In the genomic region with DNA sequence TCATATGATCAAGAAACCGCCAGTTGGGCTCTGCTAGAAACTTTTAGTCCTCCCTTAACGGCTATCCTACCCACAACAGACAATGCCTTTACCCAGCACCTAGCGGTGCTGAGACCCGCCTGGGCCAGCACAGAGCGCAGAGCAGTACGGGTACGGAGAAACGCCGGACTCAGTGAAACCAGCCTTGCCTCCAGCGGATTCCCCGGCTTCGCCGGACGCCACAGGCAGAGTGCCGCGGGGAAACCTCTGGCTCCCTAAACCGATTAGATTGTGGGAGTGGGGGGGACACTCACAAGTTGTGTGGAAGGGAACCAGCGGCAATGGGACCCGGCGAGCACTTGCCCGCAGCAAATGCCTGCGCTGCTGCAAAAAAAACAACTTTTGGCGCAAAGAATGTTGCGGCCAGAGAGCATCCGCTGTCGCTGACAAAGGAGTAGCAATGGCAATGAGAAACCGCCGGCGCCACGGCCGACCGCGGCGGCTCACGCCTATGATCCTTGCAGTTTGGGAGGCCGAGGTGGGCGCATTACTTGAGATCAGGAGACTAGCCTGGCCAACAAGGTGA, we compare ENCODE assay signal across 8 cellular contexts.
DNase-seq lines count a peak whose midpoint lies in the region; ATAC-seq and TF ChIP-seq lines count a peak whose summit lies in the region.

No MANE protein-coding gene starts in this region.

- no peaks in the 10 kb centered on the region for H3K27me3 ChIP-seq in Loucy (ENCODE audit: insufficient read depth, low read length, poor library complexity, severe bottlenecking)

- no peaks in the 10 kb centered on the region for H3K27me3 Mint-ChIP-seq in Calu3 (ENCODE audit: unreplicated experiment)

- no peak overlapping the region for H3K27ac Mint-ChIP-seq in Calu3 (ENCODE audit: unreplicated experiment)

- peak; percentile 28 for ATAC-seq in GM21390 (IDR thresholded peaks at IDR 0.05; ENCODE audit: unreplicated experiment)

- CTCF ChIA-PET in Calu3 (lab: Charles Lee) = no interaction called here

- H3K4me3 Mint-ChIP-seq in Calu3 (ENCODE audit: low read depth, unreplicated experiment) = no peak overlapping the region

- peaks cover 26% of the 10 kb centered on the region for H3K4me1 ChIP-seq in Loucy (ENCODE audit: insufficient read depth, low read length, poor library complexity, severe bottlenecking)

- H3K9me3 ChIP-seq in Loucy (ENCODE audit: insufficient read depth, low read depth, low read length) = peaks cover 15% of the 10 kb centered on the region

- H3F3A ChIP-seq in Loucy (ENCODE audit: low read depth) = peaks cover 16% of the 10 kb centered on the region

- peak overlapping the region; percentile 77 for H3K4me2 ChIP-seq in Loucy (ENCODE audit: low read depth, low read length, poor library complexity, severe bottlenecking)

- no TSS peak for BruUV-seq in Calu3 (replicated peaks; lab: Mats Ljungman, UMichigan)

- H3K9ac ChIP-seq in Loucy (ENCODE audit: low read depth, low read length, poor library complexity, severe bottlenecking) = peak overlapping the region; percentile 90

- intact Hi-C loops in Calu3 (cut with micrococcal nuclease; ENCODE audit: unreplicated experiment) = loop anchor here (2.0 kb wide), 1 partner anchor 33 kb away; no protein-coding TSS in a partner anchor

- H4K20me1 ChIP-seq in Loucy (ENCODE audit: insufficient read depth, low read length, poor library complexity, severe bottlenecking) = no peaks in the 10 kb centered on the region

- H3K9me3 Mint-ChIP-seq in Calu3 (ENCODE audit: low read depth, unreplicated experiment) = peaks cover 7% of the 10 kb centered on the region

- H2AFZ ChIP-seq in Loucy (ENCODE audit: low read length) = peak overlapping the region; percentile 75

- TF ChIP-seq CTCF in Loucy (conservative IDR thresholded peaks at IDR 0.05; ENCODE audit: low read length) (no peak), Calu3 (IDR thresholded peaks at IDR 0.05; ENCODE audit: unreplicated experiment) (no peak)

- H3K36me3 Mint-ChIP-seq in Calu3 (ENCODE audit: insufficient read depth, unreplicated experiment) = peaks cover 22% of the 10 kb centered on the region

- DNase-seq in DMS153 treated with DMSO at 0.1 percent for 48 hours (lab: John Stamatoyannopoulos, UW; ENCODE audit: unreplicated experiment) (peak; percentile 87), activated T-cell treated with anti-CD3 and anti-CD28 coated beads for 24 hours (ENCODE audit: low read depth) (peak; percentile 33), fibroblast of the conjunctiva (ENCODE audit: low read depth) (peak; percentile 9), dedifferentiated amniotic fluid mesenchymal stem cell (ENCODE audit: extremely low spot score) (no peak), Calu3 (no peak)
- peak; percentile 23 to 26 for DNase-seq in stimulated activated CD4-positive, alpha-beta T cell treated with anti-CD3 and anti-CD28 coated beads, Interleukin-15, amount 100 ng/mL, for 1 hour (ENCODE audit: low read depth in 1 of 2, low spot score in 1 of 2)

- H3K4me3 ChIP-seq in Loucy (ENCODE audit: low read length, poor library complexity, severe bottlenecking) = peak overlapping the region; percentile 77

- H3K36me3 ChIP-seq in Loucy (ENCODE audit: insufficient read depth, low read length) = no peaks in the 10 kb centered on the region; the same call in 1 of the 2 replicates

- peaks cover 25% of the 10 kb centered on the region for H3K79me2 ChIP-seq in Loucy (ENCODE audit: insufficient read depth, low read length)

- H3K4me1 Mint-ChIP-seq in Calu3 (ENCODE audit: low read depth, unreplicated experiment) = no peaks in the 10 kb centered on the region

- H3K9me2 ChIP-seq in Loucy (replicated peaks; ENCODE audit: low read depth, low read length) = no peaks in the 10 kb centered on the region

Comparison
In these comparisons a context has a peak if more than half of its experiments do, and no peak if none do; other contexts are left out.
1. DNase-seq: peak in DMS153 treated with DMSO at 0.1 percent for 48 hours (single experiment), activated T-cell treated with anti-CD3 and anti-CD28 coated beads for 24 hours (single experiment), fibroblast of the conjunctiva (single experiment) and stimulated activated CD4-positive, alpha-beta T cell treated with anti-CD3 and anti-CD28 coated beads, Interleukin-15, amount 100 ng/mL, for 1 hour (2 of 2); none in dedifferentiated amniotic fluid mesenchymal stem cell (single experiment) and Calu3 (single experiment).